Comparison of ENCODE assay signal across 10 cellular contexts in the genomic region with DNA sequence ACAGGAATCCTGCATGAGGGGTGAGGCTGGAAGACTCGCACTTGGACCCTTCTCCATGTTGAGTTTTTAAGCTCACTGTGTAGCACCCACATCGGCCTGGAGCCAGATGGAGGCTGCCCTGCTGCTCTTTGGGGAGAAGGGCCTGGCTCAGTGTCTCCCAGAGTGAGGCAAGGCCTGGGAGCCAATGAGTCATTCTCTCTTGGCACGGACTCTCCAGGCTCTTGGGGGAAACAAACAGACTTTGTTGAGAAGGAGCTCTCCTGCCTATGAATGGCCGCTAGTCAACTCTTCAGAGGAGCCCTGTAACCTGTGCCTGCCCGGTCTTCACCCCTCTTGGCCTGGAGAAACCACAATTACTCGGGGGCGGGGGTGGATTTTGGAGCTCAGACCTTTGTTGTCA. TPM values are rescaled to one million over a fixed set of nuclear protein-coding genes. Genes with fewer than 3 reads are reported as not detected.
DNase-seq lines count a peak whose midpoint lies in the region; ATAC-seq lines count a peak whose summit lies in the region.
"Had no signal": no experiment of that assay in that cellular context is flagged by ENCODE, and none has a peak within 500 bp of the region (broad histone marks: within the 10 kb centered on the region; RNA-seq: fewer than 3 reads in every experiment).

No MANE protein-coding gene starts in this region.

- peaks cover 11% of the 10 kb centered on the region for H3K27me3 Mint-ChIP-seq in activated CD4-positive, alpha-beta T cell treated with anti-CD3 and anti-CD28 coated beads, Interleukin-2, amount 10 ng/mL, durations not matched to agents 24 days and 14 days

- ATAC-seq in GM18873 (IDR thresholded peaks at IDR 0.05; ENCODE audit: low FRiP score, unreplicated experiment), result no peak

- H3K36me3 Mint-ChIP-seq in activated CD4-positive, alpha-beta T cell treated with anti-CD3 and anti-CD28 coated beads, Interleukin-2, amount 10 ng/mL, durations not matched to agents 24 days and 14 days (ENCODE audit: low read depth), result no peaks in the 10 kb centered on the region

- peak; percentile 37 for DNase-seq in AG20443 (ENCODE audit: low spot score)
- peak in 49 of 58 donors; percentile 4 to 86 (median 43) for DNase-seq in anterior cingulate cortex (lab: John Stamatoyannopoulos, UW)
- DNase-seq in glomerular visceral epithelial cell (ENCODE audit: extremely low spot score), result peak; percentile 26
- peak; percentile 94 for DNase-seq in pons (ENCODE audit: low spot score)
- DNase-seq in activated gamma-delta T cell treated with Interleukin-2 at 50 U/mL for 16 hours, result no peak
- no peak for DNase-seq in activated naive CD4-positive, alpha-beta T cell (lab: John Stamatoyannopoulos, UW)
- DNase-seq in activated CD4-positive, alpha-beta T cell treated with anti-CD3 and anti-CD28 coated beads, Interleukin-2, amount 10 ng/mL, durations not matched to agents 24 days and 14 days, result no peak
- DNase-seq: NCI-H510A had no signal

- H3K4me1 Mint-ChIP-seq in activated CD4-positive, alpha-beta T cell treated with anti-CD3 and anti-CD28 coated beads, Interleukin-2, amount 10 ng/mL, durations not matched to agents 24 days and 14 days, result peaks cover 4% of the 10 kb centered on the region
- H3K4me1 Mint-ChIP-seq: B cell had no signal

- no peak overlapping the region for H3K27ac Mint-ChIP-seq in activated CD4-positive, alpha-beta T cell treated with anti-CD3 and anti-CD28 coated beads, Interleukin-2, amount 10 ng/mL, durations not matched to agents 24 days and 14 days
- H3K27ac Mint-ChIP-seq: B cell had no signal

- intact Hi-C loops in activated CD4-positive, alpha-beta T cell treated with anti-CD3 and anti-CD28 coated beads, Interleukin-2, amount 10 ng/mL, durations not matched to agents 24 days and 14 days (cut with micrococcal nuclease), result no loop called here

- H3K9me3 Mint-ChIP-seq in activated CD4-positive, alpha-beta T cell treated with anti-CD3 and anti-CD28 coated beads, Interleukin-2, amount 10 ng/mL, durations not matched to agents 24 days and 14 days, result no peaks in the 10 kb centered on the region

- no peak overlapping the region for H3K4me3 Mint-ChIP-seq in activated CD4-positive, alpha-beta T cell treated with anti-CD3 and anti-CD28 coated beads, Interleukin-2, amount 10 ng/mL, durations not matched to agents 24 days and 14 days
- H3K4me3 Mint-ChIP-seq: B cell had no signal

RNA-seq across cellular contexts. Expression of gene MAF, which starts 50.8 kb away (rescaled TPM):
- 61.5 and 62.8 TPM in 2 replicates for total RNA-seq in activated CD4-positive, alpha-beta T cell treated with anti-CD3 and anti-CD28 coated beads, Interleukin-2, amount 10 ng/mL, durations not matched to agents 24 days and 14 days

Comparison
In these comparisons a context has a peak if more than half of its experiments do, and no peak if none do; other contexts are left out.
1. DNase-seq: peak in AG20443 (single experiment), anterior cingulate cortex (49 of 58), glomerular visceral epithelial cell (single experiment) and pons (single experiment); none in activated gamma-delta T cell treated with Interleukin-2 at 50 U/mL for 16 hours (single experiment), activated naive CD4-positive, alpha-beta T cell (0 of 4) and activated CD4-positive, alpha-beta T cell treated with anti-CD3 and anti-CD28 coated beads, Interleukin-2, amount 10 ng/mL, durations not matched to agents 24 days and 14 days (single experiment).